9 cellular contexts compared by ENCODE assay signal in the genomic region with DNA sequence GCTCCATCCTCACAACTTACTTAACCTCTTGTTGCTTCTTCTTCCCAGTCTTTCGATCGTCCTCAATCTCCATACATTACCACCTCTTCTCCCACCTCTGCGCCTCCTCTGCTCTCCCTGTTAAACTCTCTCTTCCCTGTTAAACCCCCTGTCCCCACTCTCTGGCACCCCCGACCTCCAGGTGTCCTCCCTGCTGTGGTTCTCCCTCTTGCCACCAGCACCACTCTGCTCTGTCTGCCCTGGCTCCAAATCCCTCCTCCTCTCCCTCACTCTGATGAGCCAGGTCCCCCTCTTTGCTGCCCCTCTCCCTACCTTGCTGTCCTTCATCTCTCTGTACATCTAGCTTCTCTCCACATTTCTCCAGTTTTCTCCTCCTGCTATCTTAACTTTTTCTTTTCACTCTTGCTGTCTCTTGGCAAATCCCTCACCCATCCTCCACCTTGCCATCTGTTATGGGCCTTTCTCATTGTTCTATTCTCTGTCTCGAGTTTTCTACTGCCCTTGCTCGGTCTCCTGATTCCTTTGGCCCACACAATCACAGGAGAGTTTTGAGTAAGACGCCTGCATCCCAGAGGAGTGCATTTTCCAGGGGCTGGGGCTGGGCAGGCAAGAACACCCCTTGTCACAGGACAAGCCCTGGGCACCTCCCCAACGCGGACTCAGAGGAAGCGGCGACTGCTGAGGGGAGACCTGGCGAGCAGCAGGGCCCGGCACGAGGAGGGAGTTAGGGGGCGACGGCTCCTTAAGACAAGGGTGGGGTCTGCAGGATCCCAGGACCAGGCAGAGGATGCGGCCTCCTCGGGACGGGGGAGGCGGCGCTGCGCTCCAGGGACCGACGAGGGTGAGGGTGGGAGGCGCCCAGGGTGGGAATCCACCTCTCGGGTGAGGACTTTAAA. TPM values are rescaled to one million over a fixed set of nuclear protein-coding genes. Genes with fewer than 3 reads are reported as not detected.
DNase-seq lines count a peak whose midpoint lies in the region; ATAC-seq and TF ChIP-seq lines count a peak whose summit lies in the region.
"Had no signal": no experiment of that assay in that cellular context is flagged by ENCODE, and none has a peak within 500 bp of the region (broad histone marks: within the 10 kb centered on the region; RNA-seq: fewer than 3 reads in every experiment).

No MANE protein-coding gene starts in this region.

- peak overlapping the region; percentile 54 for H2BK120ac ChIP-seq in IMR-90 (ENCODE audit: low read depth, low read length)

- DNase-seq in IMR-90 (no peak), astrocyte of the hippocampus (ENCODE audit: low read depth, low spot score) (peak; percentile 57), NOMO-1 treated with dmso at 0.1 percent for 144 hours (lab: John Stamatoyannopoulos, UW; ENCODE audit: unreplicated experiment) (no peak)

- peaks cover 4 to 6% of the 10 kb centered on the region in 2 experiments; a peak in 2 of 4 replicates for H3K79me1 ChIP-seq in IMR-90 (ENCODE audit: low read depth in 1 of 2, low read length in 2 of 2)

- peaks cover 11% of the 10 kb centered on the region for H3K9me3 Mint-ChIP-seq in stimulated activated memory B cell treated with anti-CD40 and anti-IgM and Interleukin-4, amounts not matched to agents 10 μg/mL and 1 μg/mL and 100 μg/mL, for 72 hours

- ATAC-seq in IMR-90 (ENCODE audit: low read depth), result peak; percentile 7; the same call in 1 of the 2 replicates
- peak; percentile 27 for ATAC-seq in stimulated activated memory B cell treated with anti-CD40 and anti-IgM and Interleukin-4, amounts not matched to agents 10 μg/mL and 1 μg/mL and 100 μg/mL, for 72 hours
- no peak for ATAC-seq in GM19463 (IDR thresholded peaks at IDR 0.05; ENCODE audit: unreplicated experiment)
- ATAC-seq in GM21526 (IDR thresholded peaks at IDR 0.05; ENCODE audit: low FRiP score, unreplicated experiment), result no peak
- ATAC-seq in HG02938 (IDR thresholded peaks at IDR 0.05; ENCODE audit: unreplicated experiment), result no peak

- H3K4me3 ChIP-seq in IMR-90 (ENCODE audit: insufficient read depth, low read depth, low read length), result peak overlapping the region; percentile 59
- peak overlapping the region; percentile 73 for H3K4me3 ChIP-seq in iPS-20b (ENCODE audit: low read length)

- peak overlapping the region; percentile 67 for H3K4me2 ChIP-seq in IMR-90 (ENCODE audit: low read depth, low read length)
- H3K4me2 ChIP-seq: KMS-11 had no signal

- H2BK15ac ChIP-seq in IMR-90 (ENCODE audit: low read depth, low read length), result peak overlapping the region; percentile 63; the same call in 2 of the 3 replicates

- peak overlapping the region; percentile 62; the same call in 1 of the 2 replicates for H4K5ac ChIP-seq in IMR-90 (ENCODE audit: low read depth, low read length)

- H2AFZ ChIP-seq in IMR-90 (replicated peaks; ENCODE audit: low read length, poor library complexity), result peak overlapping the region; percentile 90

- no peak for TF ChIP-seq POLR2A in IMR-90 (IDR thresholded peaks at IDR 0.05; ENCODE audit: low read depth, low read length)

- BruUV-seq in IMR-90 (replicated peaks; lab: Mats Ljungman, UMichigan), result no TSS peak

- H4K20me1 ChIP-seq in IMR-90 (ENCODE audit: insufficient read depth, low read length), result no peaks in the 10 kb centered on the region

- peak overlapping the region; percentile 65 for H3K4ac ChIP-seq in IMR-90 (ENCODE audit: low read depth, low read length)

- CTCF ChIA-PET in IMR-90 (lab: Yijun Ruan, JAX), result no interaction called here

- H3K23ac ChIP-seq in IMR-90 (ENCODE audit: low read depth, low read length), result peak overlapping the region; percentile 93

- H3K18ac ChIP-seq in IMR-90 (ENCODE audit: low read depth, low read length), result peak overlapping the region; percentile 43

- H3K4me1 ChIP-seq in IMR-90 (ENCODE audit: control insufficient read depth, insufficient read depth, low read length) (0 out of 2 replicates have a peak, but pooled peaks cover 3% of the 10 kb centered on the region), iPS-20b (ENCODE audit: insufficient read depth, low read length) (no peaks in the 10 kb centered on the region)

- intact Hi-C loops in IMR-90 (cut with micrococcal nuclease), result loop anchor here (1.0 to 10.0 kb wide), 2 partner anchors 110 to 202 kb away; a partner anchor contains a TSS

- no peak overlapping the region; the same call in 1 of the 2 replicates for H3K56ac ChIP-seq in IMR-90 (ENCODE audit: extremely low read depth, insufficient read depth, low read length)

- H4K8ac ChIP-seq in IMR-90 (ENCODE audit: low read depth in 2 of 2, low read length in 2 of 2), result peak overlapping the region; percentile 50 to 76

- H3K27ac ChIP-seq in IMR-90 (ENCODE audit: insufficient read depth, low read length) (peak overlapping the region; percentile 56), iPS-20b (ENCODE audit: low read length) (no peak overlapping the region)
- H3K27ac ChIP-seq: KMS-11 had no signal

- dilution Hi-C loops in IMR-90 (cut with HindIII; ENCODE audit: low sequenced_read_pairs, unreplicated experiment), result no loop called here

- no peaks in the 10 kb centered on the region for H3K4me1 Mint-ChIP-seq in stimulated activated memory B cell treated with anti-CD40 and anti-IgM and Interleukin-4, amounts not matched to agents 10 μg/mL and 1 μg/mL and 100 μg/mL, for 72 hours

- H3K4me3 Mint-ChIP-seq in stimulated activated memory B cell treated with anti-CD40 and anti-IgM and Interleukin-4, amounts not matched to agents 10 μg/mL and 1 μg/mL and 100 μg/mL, for 72 hours, result peak overlapping the region; percentile 65

- H2BK5ac ChIP-seq in IMR-90 (ENCODE audit: low read depth, low read length, poor library complexity, severe bottlenecking), result peak overlapping the region; percentile 55

- H4K91ac ChIP-seq in IMR-90 (ENCODE audit: insufficient read depth, low read depth, low read length), result peak overlapping the region; percentile 32

- 0 out of 2 replicates have a peak overlapping the region, but pooled peaks have one; percentile 53 for H2BK20ac ChIP-seq in IMR-90 (ENCODE audit: low read depth, low read length)

- peak overlapping the region; percentile 84 for H2AK9ac ChIP-seq in IMR-90 (replicated peaks; ENCODE audit: low read depth, low read length, poor library complexity)

- H3K36me3 ChIP-seq in IMR-90 (ENCODE audit: control insufficient read depth, insufficient read depth, low read length), result peaks cover 2% of the 10 kb centered on the region; the same call in 1 of the 2 replicates
- H3K36me3 ChIP-seq in iPS-20b (ENCODE audit: insufficient read depth, low read depth, low read length), result no peaks in the 10 kb centered on the region

- peak overlapping the region; percentile 76 for H3K14ac ChIP-seq in IMR-90 (replicated peaks; ENCODE audit: low read depth, low read length)

- H3K9me1 ChIP-seq in IMR-90 (ENCODE audit: insufficient read depth, low read length), result no peaks in the 10 kb centered on the region

- H3K27me3 ChIP-seq in IMR-90 (ENCODE audit: control insufficient read depth, insufficient read depth, low read length) (no peaks in the 10 kb centered on the region), iPS-20b (ENCODE audit: insufficient read depth, low read length) (peaks cover 18% of the 10 kb centered on the region)

- no peak for TF ChIP-seq CTCF in IMR-90 (conservative IDR thresholded peaks at IDR 0.05; ENCODE audit: low read depth, low read length)

- H3K36me3 Mint-ChIP-seq in stimulated activated memory B cell treated with anti-CD40 and anti-IgM and Interleukin-4, amounts not matched to agents 10 μg/mL and 1 μg/mL and 100 μg/mL, for 72 hours, result peaks cover 10% of the 10 kb centered on the region

- POLR2A ChIA-PET in IMR-90 (lab: Charles Lee; ENCODE audit: unreplicated experiment), result no interaction called here

- in situ Hi-C loops in IMR-90 (cut with MboI; ENCODE audit: low sequenced_read_pairs), result no loop called here

- TF ChIP-seq RAD21 in IMR-90 (IDR thresholded peaks at IDR 0.05; ENCODE audit: low read length), result no peak

- no peak overlapping the region for H3K27ac Mint-ChIP-seq in stimulated activated memory B cell treated with anti-CD40 and anti-IgM and Interleukin-4, amounts not matched to agents 10 μg/mL and 1 μg/mL and 100 μg/mL, for 72 hours

- peak overlapping the region; percentile 68 for H3K9ac ChIP-seq in IMR-90 (ENCODE audit: low read depth, low read length)
- peak overlapping the region; percentile 48; the same call in 1 of the 2 replicates for H3K9ac ChIP-seq in iPS-20b (ENCODE audit: low read depth, low read length)
- H3K9ac ChIP-seq: KMS-11 had no signal

- peaks cover 24% of the 10 kb centered on the region for H3K27me3 Mint-ChIP-seq in stimulated activated memory B cell treated with anti-CD40 and anti-IgM and Interleukin-4, amounts not matched to agents 10 μg/mL and 1 μg/mL and 100 μg/mL, for 72 hours

- WGBS in IMR-90 (ENCODE audit: extremely low coverage in 2 of 2, insufficient read length in 1 of 2), 2 experiments, result 68% methylated on average over 3 of the region's 26 CpGs; no CpG with 5 or more reads in 1 of the 2 experiments

- no peaks in the 10 kb centered on the region; the same call in 1 of the 2 replicates for H3K9me3 ChIP-seq in IMR-90 (ENCODE audit: control insufficient read depth, insufficient read depth, low read length)
- H3K9me3 ChIP-seq in iPS-20b (ENCODE audit: insufficient read depth, low read depth, low read length), result no peaks in the 10 kb centered on the region; the same call in 1 of the 2 replicates

- H2AK5ac ChIP-seq in IMR-90 (ENCODE audit: low read depth, low read length), result peak overlapping the region; percentile 43; the same call in 1 of the 2 replicates

TF ChIP-seq in IMR-90, 13 proteins besides CTCF, POLR2A, EP300 and RAD21 (continues in another document):
- TF ChIP-seq RFX5 (IDR thresholded peaks at IDR 0.05; ENCODE audit: low read depth, low read length), result no peak

RNA-seq across cellular contexts. Expression of a gene that starts 21.4 kb away (rescaled TPM):
- not detected in 2 replicates for total RNA-seq in IMR-90 (2012; rRNA removed)
- polyA plus RNA-seq in IMR-90 (2012; rRNA removed), result not detected in 2 replicates
- not detected in 2 replicates for polyA plus RNA-seq in IMR-90 (2012; cell fraction: cytosol; rRNA removed)
- not detected in 2 replicates for polyA plus RNA-seq in IMR-90 (2012; cell fraction: nucleus; rRNA removed; ENCODE audit: low replicate concordance)

RNA-seq across cellular contexts. Expression of a gene that starts 29.7 kb away (rescaled TPM):
- total RNA-seq in IMR-90 (2012; rRNA removed), result 10.0 and 12.0 TPM in 2 replicates
- 1.2 and 1.6 TPM in 2 replicates for polyA plus RNA-seq in IMR-90 (2012; rRNA removed)
- polyA plus RNA-seq in IMR-90 (2012; cell fraction: cytosol; rRNA removed), result 0.37 and 0.43 TPM in 2 replicates
- 0.38 and 2.2 TPM in 2 replicates for polyA plus RNA-seq in IMR-90 (2012; cell fraction: nucleus; rRNA removed; ENCODE audit: low replicate concordance)

RNA-seq across cellular contexts. Expression of a gene that starts 52.2 kb away (rescaled TPM):
- total RNA-seq in IMR-90 (2012; rRNA removed), result not detected in 2 replicates
- polyA plus RNA-seq in IMR-90 (2012; rRNA removed), result not detected in 2 replicates
- not detected in 2 replicates for polyA plus RNA-seq in IMR-90 (2012; cell fraction: cytosol; rRNA removed)
- polyA plus RNA-seq in IMR-90 (2012; cell fraction: nucleus; rRNA removed; ENCODE audit: low replicate concordance), result not detected in 2 replicates

Comparison
In these comparisons a context has a peak if more than half of its experiments do, and no peak if none do; other contexts are left out.
1. ATAC-seq: peak in IMR-90 (single experiment) and stimulated activated memory B cell treated with anti-CD40 and anti-IgM and Interleukin-4, amounts not matched to agents 10 μg/mL and 1 μg/mL and 100 μg/mL, for 72 hours (single experiment); none in GM19463 (single experiment), GM21526 (single experiment) and HG02938 (single experiment).